In the genomic region with DNA sequence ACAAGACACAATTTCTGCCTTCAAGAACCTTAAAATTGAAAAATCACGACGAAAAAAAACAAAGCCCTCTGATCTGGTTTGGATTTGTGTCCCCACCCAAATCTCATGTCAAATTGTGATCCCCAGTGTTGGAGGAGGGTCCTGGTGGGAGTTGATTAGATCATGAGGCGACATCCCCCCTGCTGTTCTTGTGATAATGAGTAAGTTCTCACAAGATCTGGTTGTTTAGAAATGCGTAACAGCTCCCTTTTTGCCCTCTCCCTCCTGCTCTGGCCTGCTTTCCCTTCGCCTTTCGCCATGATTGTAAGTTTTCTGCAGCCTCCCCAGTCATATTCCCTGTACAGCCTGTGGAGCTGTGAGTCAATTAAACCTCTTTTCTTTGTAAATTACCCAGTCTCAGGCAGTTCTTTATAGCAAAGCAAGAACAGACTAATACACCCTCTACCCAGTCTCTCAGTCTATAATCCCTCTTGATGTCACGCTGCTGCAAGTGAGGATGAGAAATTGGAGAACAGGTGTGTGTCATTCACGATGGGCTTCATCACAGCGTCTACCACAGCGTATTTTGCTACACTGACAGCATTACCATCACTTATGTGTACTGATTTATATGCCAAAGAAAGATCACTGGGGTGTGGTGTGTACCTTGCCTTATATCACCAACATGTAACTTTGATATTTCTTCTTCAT, we compare ENCODE assay signal across 32 cellular contexts.
"Had no signal": no experiment of that assay in that cellular context is flagged by ENCODE, and none has a peak within 500 bp of the region (broad histone marks: within the 10 kb centered on the region; RNA-seq: fewer than 3 reads in every experiment).

No MANE protein-coding gene starts in this region.

- H3K27ac ChIP-seq: brain microvascular endothelial cell, KMS-11, Peyer's patch, WERI-Rb-1 had no signal

- DNase-seq: activated CD4-positive, alpha-beta T cell treated with anti-CD3 and anti-CD28 coated beads, Interleukin-2, amount 10 ng/mL, durations not matched to agents 24 days and 14 days; activated CD4-positive, alpha-beta T cell treated with anti-CD3 and anti-CD28 coated beads, Interleukin-2, amount 50 U/mL, for 4 hours; activated CD8-positive, alpha-beta T cell treated with anti-CD3 and anti-CD28 coated beads for 36 hours; activated effector memory CD4-positive, alpha-beta T cell treated with anti-CD3 and anti-CD28 coated beads, Interleukin-2, amount 50 U/mL, for 16 hours; activated naive CD4-positive, alpha-beta T cell; activated naive CD4-positive, alpha-beta T cell treated with anti-CD3 and anti-CD28 coated beads, Interleukin-2, amount 50 U/mL, for 16 hours; activated naive CD8-positive, alpha-beta T cell treated with anti-CD3 and anti-CD28 coated beads for 36 hours; activated T-cell treated with anti-CD3 and anti-CD28 coated beads, Interleukin-2, amount 50 U/mL, for 1 hour; activated T-cell treated with anti-CD3 and anti-CD28 coated beads, Interleukin-2, amount 50 U/mL, for 72 hours; amniotic stem cell; aorta; brain microvascular endothelial cell; central memory CD4-positive, alpha-beta T cell; MM.1S; MV-4-11; NCI-H1092; NCI-H1930; NCI-H2081 treated with DMSO at 0.1 percent for 48 hours; NCI-H2171; NCI-H446; NCI-H69; NK-92 treated with Interleukin-12 subunit alpha and Interleukin-12 subunit beta, amount 100 ng/mL, for 24 hours; PC-3; Peyer's patch; RPMI8226; SHP77 treated with DMSO at 0.1 percent for 48 hours; SW 1271; T-helper 1 cell; T-helper 2 cell; T-helper 9 cell; WERI-Rb-1 had no signal

- H3K9me3 ChIP-seq: Peyer's patch had no signal

- H3K4me3 ChIP-seq: Peyer's patch had no signal

- H3K4me2 ChIP-seq: KMS-11 had no signal

- H3K4me1 ChIP-seq: Peyer's patch had no signal

- H3K27me3 ChIP-seq: brain microvascular endothelial cell, Peyer's patch had no signal

- H3K9ac ChIP-seq: KMS-11 had no signal

- H3K36me3 ChIP-seq: brain microvascular endothelial cell, Peyer's patch, WERI-Rb-1 had no signal
